8 cellular contexts compared by ENCODE assay signal in genomic region chr16:86766700-86767099, GRCh38.
"Had no signal": no experiment of that assay in that cellular context is flagged by ENCODE, and none has a peak within 500 bp of the region (broad histone marks: within the 10 kb centered on the region; RNA-seq: fewer than 3 reads in every experiment).

No MANE protein-coding gene starts in this region.

- DNase-seq: H7, IMR-90, KBM-7 had no signal

- H3K9me3 ChIP-seq: HAP-1 had no signal

- H3K27ac Mint-ChIP-seq: GM23338 had no signal

- H3K4me3 Mint-ChIP-seq: GM23338 had no signal

- H3K4me1 ChIP-seq: HAP-1 had no signal

- H3K27ac ChIP-seq: KMS-11 had no signal

- H3K9me3 Mint-ChIP-seq: GM23338 had no signal

- H3K4me3 ChIP-seq: GM23338, HAP-1 had no signal

- H3K36me3 ChIP-seq: HAP-1 had no signal

- FAIRE-seq: HTR-8/SVneo had no signal

- ATAC-seq: GM23338, HCT116 had no signal
